In genomic region chr1:93672477-93673158, GRCh38 we compare ENCODE assay signal across 11 cellular contexts. TPM values are rescaled to one million over a fixed set of nuclear protein-coding genes. Genes with fewer than 3 reads are reported as not detected.
DNase-seq lines count a peak whose midpoint lies in the region; ATAC-seq and TF ChIP-seq lines count a peak whose summit lies in the region.
"Had no signal": no experiment of that assay in that cellular context is flagged by ENCODE, and none has a peak within 500 bp of the region (broad histone marks: within the 10 kb centered on the region; RNA-seq: fewer than 3 reads in every experiment).

No MANE protein-coding gene starts in this region.

- no peak for TF ChIP-seq RAD21 in SK-N-SH (IDR thresholded peaks at IDR 0.05; ENCODE audit: low read length)

- peaks cover 97% of the 10 kb centered on the region for H3K79me2 ChIP-seq in SK-N-SH (ENCODE audit: insufficient read depth)

- TF ChIP-seq EP300 in SK-N-SH (IDR thresholded peaks at IDR 0.05; ENCODE audit: borderline replicate concordance in 1 of 2, low read depth in 1 of 2, low read length in 1 of 2) (no peak), tibial nerve (IDR thresholded peaks at IDR 0.05) (no peak)

- CTCF ChIA-PET in SK-N-SH (lab: Yijun Ruan, JAX): interaction anchor here (0.8 to 9.3 kb wide), 11 partner anchors 8 to 177 kb away, joined by 3 to 56 read pairs (median 3); partner anchors contain the start of gene BCAR3

- H3K4me2 ChIP-seq in SK-N-SH: peak overlapping the region; percentile 71

- H3K4me3 ChIP-seq in SK-N-SH (ENCODE audit: low read depth in 2 of 2, low read length in 1 of 2) (no peak overlapping the region), colonic mucosa (no peak overlapping the region), mucosa of stomach (ENCODE audit: low read length) (peak overlapping the region; percentile 44), tibial nerve (no peak overlapping the region)

- DNase-seq in SK-N-SH (no peak), colonic mucosa (peak; percentile 40), tibial nerve (ENCODE audit: low spot score in 2 of 2) (no peak), NCI-H146 (lab: John Stamatoyannopoulos, UW) (no peak), DMS 273 (lab: John Stamatoyannopoulos, UW; ENCODE audit: unreplicated experiment) (no peak)
- DNase-seq: activated gamma-delta T cell, NCI-H1417 treated with DMSO at 0.1 percent for 48 hours, NCI-H524 had no signal

- ATAC-seq in SK-N-SH treated with all-trans-retinoic acid at 6 μM for 48 hours: no peak
- ATAC-seq in GM18861 (IDR thresholded peaks at IDR 0.05; ENCODE audit: unreplicated experiment): no peak

- 73% methylated on average over 5 of the region's 5 CpGs for WGBS in SK-N-SH (ENCODE audit: low lambda C conversion rate)
- 80 to 88% methylated on average over 5 of the region's 5 CpGs for WGBS in tibial nerve, 2 donors

- H4K20me1 ChIP-seq in SK-N-SH (ENCODE audit: insufficient read depth): peaks cover 96% of the 10 kb centered on the region

- H3K36me3 ChIP-seq in SK-N-SH (replicated peaks in 1 of 2; ENCODE audit: control insufficient read depth in 1 of 2, insufficient read depth in 2 of 2, low read length in 1 of 2) (peaks cover 24 to 57% of the 10 kb centered on the region in 2 experiments), colonic mucosa (no peaks in the 10 kb centered on the region), mucosa of stomach (ENCODE audit: control insufficient read depth, insufficient read depth, low read length) (no peaks in the 10 kb centered on the region), tibial nerve (no peaks in the 10 kb centered on the region)

- no peak overlapping the region for H2AFZ ChIP-seq in SK-N-SH (ENCODE audit: low read depth)

- H3K9ac ChIP-seq in SK-N-SH (no peak overlapping the region), colonic mucosa (ENCODE audit: low read depth in 2 of 2, low read length in 2 of 2) (no peak overlapping the region), mucosa of stomach (ENCODE audit: low read length) (no peak overlapping the region)

- no peaks in the 10 kb centered on the region for H3K27me3 ChIP-seq in SK-N-SH (ENCODE audit: insufficient read depth)
- no peaks in the 10 kb centered on the region for H3K27me3 ChIP-seq in colonic mucosa
- no peaks in the 10 kb centered on the region for H3K27me3 ChIP-seq in mucosa of stomach (ENCODE audit: control insufficient read depth, insufficient read depth, low read length)
- no peaks in the 10 kb centered on the region for H3K27me3 ChIP-seq in tibial nerve

- TF ChIP-seq CTCF in SK-N-SH (IDR thresholded peaks at IDR 0.05) (no peak), colonic mucosa (IDR thresholded peaks at IDR 0.05) (no peak), tibial nerve (IDR thresholded peaks at IDR 0.05) (no peak)

- POLR2A ChIA-PET in SK-N-SH (lab: Yijun Ruan, JAX): interaction anchor here (0.9 to 1.1 kb wide), 4 partner anchors 8 to 174 kb away, joined by 3 read pairs; partner anchors contain the start of gene BCAR3

- TF ChIP-seq POLR2A in tibial nerve (IDR thresholded peaks at IDR 0.05): no peak

- H3K27ac ChIP-seq in SK-N-SH (ENCODE audit: low read depth in 2 of 2, low read length in 1 of 2): peak overlapping the region; percentile 73 to 81
- H3K27ac ChIP-seq in colonic mucosa: no peak overlapping the region
- H3K27ac ChIP-seq in tibial nerve: peak overlapping the region in 3 of 4 donors; percentile 13 to 69 (median 68)

- no peaks in the 10 kb centered on the region for H3K9me2 ChIP-seq in SK-N-SH

- peaks cover 68% of the 10 kb centered on the region for H3F3A ChIP-seq in SK-N-SH (replicated peaks; ENCODE audit: insufficient read depth)

- H3K9me3 ChIP-seq in SK-N-SH (no peaks in the 10 kb centered on the region), colonic mucosa (no peaks in the 10 kb centered on the region), mucosa of stomach (ENCODE audit: control insufficient read depth, low read length) (no peaks in the 10 kb centered on the region), tibial nerve (no peaks in the 10 kb centered on the region)

- H3K4me1 ChIP-seq in SK-N-SH (ENCODE audit: control insufficient read depth in 1 of 2, insufficient read depth in 2 of 2, low read depth in 1 of 2, low read length in 1 of 2) (peaks cover 57 to 74% of the 10 kb centered on the region in 2 experiments), colonic mucosa (peaks cover 8% of the 10 kb centered on the region), mucosa of stomach (ENCODE audit: control insufficient read depth, insufficient read depth, low read length) (peaks cover 36% of the 10 kb centered on the region), tibial nerve (peaks cover 0 to 98% (median 57%) of the 10 kb centered on the region in 4 donors)

- intact Hi-C loops in colonic mucosa (cut with DNase I): no loop called here

TF ChIP-seq in SK-N-SH, 30 proteins besides CTCF, POLR2A, EP300 and RAD21:
- no peak for TF ChIP-seq GATA2 (CRISPR knock-in tag; IDR thresholded peaks at IDR 0.05)
- TF ChIP-seq SMC3 (IDR thresholded peaks at IDR 0.05; ENCODE audit: low read depth, low read length): no peak
- TF ChIP-seq POLR2AphosphoS5 (IDR thresholded peaks at IDR 0.05; ENCODE audit: low read depth, low read length): 0 out of 2 replicates have a peak, but pooled peaks have one; percentile 0
TF ChIP-seq in SK-N-SH: peak in this region for 1.

TF ChIP-seq in SK-N-SH treated with all-trans-retinoic acid at 6 μM for 48 hours, 23 proteins besides CTCF, POLR2A, EP300 and RAD21:
- TF ChIP-seq CREB5 (CRISPR knock-in tag; IDR thresholded peaks at IDR 0.05; ENCODE audit: low read depth) (no peak), PPARA (CRISPR knock-in tag; IDR thresholded peaks at IDR 0.05; ENCODE audit: borderline replicate concordance) (no peak), OSR1 (CRISPR knock-in tag; IDR thresholded peaks at IDR 0.05) (no peak), ZC3H10 (CRISPR knock-in tag; IDR thresholded peaks at IDR 0.05) (no peak), BACH2 (CRISPR knock-in tag; IDR thresholded peaks at IDR 0.05; ENCODE audit: borderline replicate concordance) (no peak), PATZ1 (CRISPR knock-in tag; IDR thresholded peaks at IDR 0.05; ENCODE audit: borderline replicate concordance) (no peak), CSDC2 (CRISPR knock-in tag; IDR thresholded peaks at IDR 0.05) (no peak), RARB (CRISPR knock-in tag; IDR thresholded peaks at IDR 0.05) (no peak), TCF4 (CRISPR knock-in tag; IDR thresholded peaks at IDR 0.05; ENCODE audit: borderline replicate concordance) (no peak)
- TF ChIP-seq, protein P1, sequence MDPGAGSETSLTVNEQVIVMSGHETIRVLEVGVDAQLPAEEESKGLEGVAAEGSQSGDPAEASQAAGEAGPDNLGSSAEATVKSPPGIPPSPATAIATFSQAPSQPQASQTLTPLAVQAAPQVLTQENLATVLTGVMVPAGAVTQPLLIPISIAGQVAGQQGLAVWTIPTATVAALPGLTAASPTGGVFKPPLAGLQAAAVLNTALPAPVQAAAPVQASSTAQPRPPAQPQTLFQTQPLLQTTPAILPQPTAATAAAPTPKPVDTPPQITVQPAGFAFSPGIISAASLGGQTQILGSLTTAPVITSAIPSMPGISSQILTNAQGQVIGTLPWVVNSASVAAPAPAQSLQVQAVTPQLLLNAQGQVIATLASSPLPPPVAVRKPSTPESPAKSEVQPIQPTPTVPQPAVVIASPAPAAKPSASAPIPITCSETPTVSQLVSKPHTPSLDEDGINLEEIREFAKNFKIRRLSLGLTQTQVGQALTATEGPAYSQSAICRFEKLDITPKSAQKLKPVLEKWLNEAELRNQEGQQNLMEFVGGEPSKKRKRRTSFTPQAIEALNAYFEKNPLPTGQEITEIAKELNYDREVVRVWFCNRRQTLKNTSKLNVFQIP (CRISPR knock-in tag; IDR thresholded peaks at IDR 0.05; ENCODE audit: borderline replicate concordance, low read depth): no peak
TF ChIP-seq in SK-N-SH treated with all-trans-retinoic acid at 6 μM for 48 hours: peak in this region for 0.

RNA-seq across cellular contexts. Expression of gene BCAR3, which starts 9.0 kb away (rescaled TPM):
- 49.2 and 58.4 TPM in 2 replicates for polyA plus RNA-seq in SK-N-SH (2012; rRNA removed)
- polyA plus RNA-seq in SK-N-SH (2012; cell fraction: cytosol; rRNA removed): 40.2 and 48.4 TPM in 2 replicates
- 59.5 and 69.2 TPM in 2 replicates for polyA plus RNA-seq in SK-N-SH (2012; cell fraction: nucleus; rRNA removed)
- total RNA-seq in colonic mucosa (10 to 100 TPM; 45.2 to 47.7 TPM), tibial nerve (10 to 100 TPM; 26.2 to 41.8 (median 36.5) TPM)
